1 cellular context compared by ENCODE assay signal in genomic region chr11:85718991-85719807, GRCh38.
TF ChIP-seq lines count a peak whose summit lies in the region.

No MANE protein-coding gene starts in this region.

TF ChIP-seq in K562, 482 proteins besides CTCF, POLR2A, EP300 and RAD21 (continued from another document):
- TF ChIP-seq ZNF592 (IDR thresholded peaks at IDR 0.05): no peak
- TF ChIP-seq PHB (CRISPR knock-in tag; IDR thresholded peaks at IDR 0.05): no peak
- no peak for TF ChIP-seq HES1 (IDR thresholded peaks at IDR 0.05; ENCODE audit: low read depth)
- TF ChIP-seq ZNF311 (CRISPR knock-in tag; IDR thresholded peaks at IDR 0.05): no peak
- TF ChIP-seq ZBTB2 (IDR thresholded peaks at IDR 0.05): no peak
- no peak for TF ChIP-seq CXXC5 (CRISPR knock-in tag; IDR thresholded peaks at IDR 0.05)
- TF ChIP-seq ATF3 (IDR thresholded peaks at IDR 0.05): no peak
- TF ChIP-seq ATF3 (CRISPR knock-in tag; conservative IDR thresholded peaks at IDR 0.05): no peak
- no peak for TF ChIP-seq ZNF511 (CRISPR knock-in tag; IDR thresholded peaks at IDR 0.05)
- no peak for TF ChIP-seq TAF15 (IDR thresholded peaks at IDR 0.05; ENCODE audit: low read depth, low read length)
- TF ChIP-seq RBM39 (optimal IDR thresholded peaks at IDR 0.05; ENCODE audit: low read depth, low read length): no peak
TF ChIP-seq in K562: peak in this region for 0.
